In the genomic region with DNA sequence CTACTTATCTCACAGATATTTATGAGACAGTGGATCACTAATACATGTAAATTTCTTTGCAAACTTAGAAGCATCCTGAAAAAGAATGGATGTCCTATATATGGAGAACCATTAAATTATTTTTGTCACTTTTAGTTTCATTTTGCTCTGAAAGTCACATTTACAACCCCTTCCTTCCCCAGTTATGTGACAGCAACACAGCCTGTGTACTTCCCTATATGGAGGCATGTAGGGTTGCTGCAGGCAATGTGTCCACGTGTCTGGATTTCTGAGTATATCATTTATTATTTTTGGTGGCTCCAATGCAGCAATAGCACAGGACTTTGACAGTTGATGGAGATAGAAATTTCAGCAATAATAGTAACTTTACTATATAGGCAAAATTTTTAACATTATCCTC, we compare ENCODE assay signal across 10 cellular contexts.
DNase-seq lines count a peak whose midpoint lies in the region; ATAC-seq and TF ChIP-seq lines count a peak whose summit lies in the region.
"Had no signal": no experiment of that assay in that cellular context is flagged by ENCODE, and none has a peak within 500 bp of the region (broad histone marks: within the 10 kb centered on the region; RNA-seq: fewer than 3 reads in every experiment).

No MANE protein-coding gene starts in this region.

- in situ Hi-C loops in GM13976 (cut with MboI; ENCODE audit: low sequenced_read_pairs, unreplicated experiment): no loop called here

- H3K9me3 Mint-ChIP-seq in activated T-helper 2 cell treated with anti-CD3 and anti-CD28 coated beads, Interferon-gamma antibody, Interleukin-2, Interleukin-4, amounts not matched to agents 10 μg/mL and 5 μg/mL and 100 μg/mL, durations not matched to agents 14 hours and 24 hours and 36 hours: peaks cover 4% of the 10 kb centered on the region
- H3K9me3 Mint-ChIP-seq in activated naive CD8-positive, alpha-beta T cell treated with anti-CD3 and anti-CD28 coated beads for 36 hours: no peaks in the 10 kb centered on the region

- H3K27me3 ChIP-seq in uterus: no peaks in the 10 kb centered on the region

- H3K36me3 Mint-ChIP-seq in activated T-helper 2 cell treated with anti-CD3 and anti-CD28 coated beads, Interferon-gamma antibody, Interleukin-2, Interleukin-4, amounts not matched to agents 10 μg/mL and 5 μg/mL and 100 μg/mL, durations not matched to agents 14 hours and 24 hours and 36 hours (ENCODE audit: low read depth): no peaks in the 10 kb centered on the region
- H3K36me3 Mint-ChIP-seq in activated naive CD8-positive, alpha-beta T cell treated with anti-CD3 and anti-CD28 coated beads for 36 hours: no peaks in the 10 kb centered on the region

- no peak overlapping the region for H3K4me3 ChIP-seq in uterus

- H3K4me3 Mint-ChIP-seq in activated T-helper 2 cell treated with anti-CD3 and anti-CD28 coated beads, Interferon-gamma antibody, Interleukin-2, Interleukin-4, amounts not matched to agents 10 μg/mL and 5 μg/mL and 100 μg/mL, durations not matched to agents 14 hours and 24 hours and 36 hours (ENCODE audit: low read depth): peak overlapping the region; percentile 52
- no peak overlapping the region for H3K4me3 Mint-ChIP-seq in activated naive CD8-positive, alpha-beta T cell treated with anti-CD3 and anti-CD28 coated beads for 36 hours

- no peak for TF ChIP-seq POLR2A in uterus (IDR thresholded peaks at IDR 0.05)

- peak; percentile 37 for DNase-seq in GM13976 (ENCODE audit: low spot score)
- no peak for DNase-seq in activated T-helper 2 cell treated with anti-CD3 and anti-CD28 coated beads, Interferon-gamma antibody, Interleukin-2, Interleukin-4, amounts not matched to agents 10 μg/mL and 5 μg/mL and 100 μg/mL, durations not matched to agents 14 hours and 24 hours and 36 hours (ENCODE audit: low spot score)
- DNase-seq in uterus: no peak
- no peak for DNase-seq in NCI-H2227 (lab: John Stamatoyannopoulos, UW; ENCODE audit: unreplicated experiment)
- DNase-seq in activated naive CD8-positive, alpha-beta T cell treated with anti-CD3 and anti-CD28 coated beads for 36 hours: no peak
- no peak for DNase-seq in NCI-H2081 treated with DMSO at 0.1 percent for 48 hours (lab: John Stamatoyannopoulos, UW)
- DNase-seq: left cardiac atrium; stimulated activated CD4-positive, alpha-beta T cell treated with anti-CD3 and anti-CD28 coated beads, Interleukin-4, amount 100 ng/mL, for 1 hour had no signal

- TF ChIP-seq CTCF in GM13976 (IDR thresholded peaks at IDR 0.05; ENCODE audit: borderline replicate concordance, control extremely low read depth, extremely low read depth, insufficient read depth, missing control alignments) (no peak), uterus (IDR thresholded peaks at IDR 0.05) (no peak)

- H3K27ac ChIP-seq in uterus: no peak overlapping the region

- H3K9me3 ChIP-seq in uterus: no peaks in the 10 kb centered on the region

- ATAC-seq in GM21381 (IDR thresholded peaks at IDR 0.05; ENCODE audit: unreplicated experiment): peak; percentile 92
- peak; percentile 97 for ATAC-seq in HG03342 (IDR thresholded peaks at IDR 0.05; ENCODE audit: unreplicated experiment)

- peaks cover 14% of the 10 kb centered on the region for H3K27me3 Mint-ChIP-seq in activated T-helper 2 cell treated with anti-CD3 and anti-CD28 coated beads, Interferon-gamma antibody, Interleukin-2, Interleukin-4, amounts not matched to agents 10 μg/mL and 5 μg/mL and 100 μg/mL, durations not matched to agents 14 hours and 24 hours and 36 hours (ENCODE audit: low read depth)
- H3K27me3 Mint-ChIP-seq in activated naive CD8-positive, alpha-beta T cell treated with anti-CD3 and anti-CD28 coated beads for 36 hours: no peaks in the 10 kb centered on the region

- peaks cover 11% of the 10 kb centered on the region for H3K4me1 Mint-ChIP-seq in activated T-helper 2 cell treated with anti-CD3 and anti-CD28 coated beads, Interferon-gamma antibody, Interleukin-2, Interleukin-4, amounts not matched to agents 10 μg/mL and 5 μg/mL and 100 μg/mL, durations not matched to agents 14 hours and 24 hours and 36 hours (ENCODE audit: low read depth)
- H3K4me1 Mint-ChIP-seq in activated naive CD8-positive, alpha-beta T cell treated with anti-CD3 and anti-CD28 coated beads for 36 hours: peaks cover 4% of the 10 kb centered on the region

- no peaks in the 10 kb centered on the region for H3K4me1 ChIP-seq in uterus

- H3K27ac Mint-ChIP-seq in activated T-helper 2 cell treated with anti-CD3 and anti-CD28 coated beads, Interferon-gamma antibody, Interleukin-2, Interleukin-4, amounts not matched to agents 10 μg/mL and 5 μg/mL and 100 μg/mL, durations not matched to agents 14 hours and 24 hours and 36 hours: peak overlapping the region; percentile 52
- no peak overlapping the region for H3K27ac Mint-ChIP-seq in activated naive CD8-positive, alpha-beta T cell treated with anti-CD3 and anti-CD28 coated beads for 36 hours

- intact Hi-C loops in activated T-helper 2 cell treated with anti-CD3 and anti-CD28 coated beads, Interferon-gamma antibody, Interleukin-2, Interleukin-4, amounts not matched to agents 10 μg/mL and 5 μg/mL and 100 μg/mL, durations not matched to agents 14 hours and 24 hours and 36 hours (cut with micrococcal nuclease): no loop called here
- intact Hi-C loops in uterus (cut with DNase I; ENCODE audit: low total_unique reads): no loop called here

- H3K36me3 ChIP-seq in uterus: no peaks in the 10 kb centered on the region
